In genomic region chr1:21916447-21917240, GRCh38 we compare ENCODE assay signal across 1 cellular context.
TF ChIP-seq lines count a peak whose summit lies in the region.

No MANE protein-coding gene starts in this region.

TF ChIP-seq in K562, 482 proteins besides CTCF, POLR2A, EP300 and RAD21 (continued from another document and continues in another):
- TF ChIP-seq EP400 (IDR thresholded peaks at IDR 0.05) = peak; percentile 22; the same call in 1 of the 2 replicates
- no peak for TF ChIP-seq CBX5 (IDR thresholded peaks at IDR 0.05; ENCODE audit: borderline replicate concordance, low read depth)
- TF ChIP-seq CGGBP1 (CRISPR knock-in tag; IDR thresholded peaks at IDR 0.05) = no peak
- peak; percentile 77; the same call in 1 of the 2 replicates for TF ChIP-seq RUNX1 (IDR thresholded peaks at IDR 0.05; ENCODE audit: low read depth)
- TF ChIP-seq HOMEZ (CRISPR knock-in tag; IDR thresholded peaks at IDR 0.05) = no peak
- TF ChIP-seq ZBTB49 (CRISPR knock-in tag; IDR thresholded peaks at IDR 0.05; ENCODE audit: borderline replicate concordance) = no peak
- TF ChIP-seq POLR2AphosphoS5 (IDR thresholded peaks at IDR 0.05; ENCODE audit: control insufficient read depth, insufficient read depth, low read depth, low read length) = peak; percentile 72
- no peak; the same call in 1 of the 2 replicates for TF ChIP-seq ADNP (tag; IDR thresholded peaks at IDR 0.05)
- TF ChIP-seq FOXM1 (IDR thresholded peaks at IDR 0.05; ENCODE audit: low read depth) = peak; percentile 72
- TF ChIP-seq FOXM1 (CRISPR knock-in tag; IDR thresholded peaks at IDR 0.05; ENCODE audit: low read depth) = no peak
- TF ChIP-seq GATAD2A (IDR thresholded peaks at IDR 0.05) = peak; percentile 90
- 0 out of 2 replicates have a peak, but pooled peaks have one; percentile 49 for TF ChIP-seq LCOR (CRISPR knock-in tag; IDR thresholded peaks at IDR 0.05)
- TF ChIP-seq BRD4 (IDR thresholded peaks at IDR 0.05) = no peak
- TF ChIP-seq NEUROD1 (IDR thresholded peaks at IDR 0.05; ENCODE audit: borderline replicate concordance, low read depth, low read length, partially characterized antibody) = peak; percentile 20
- TF ChIP-seq CREM (IDR thresholded peaks at IDR 0.05; ENCODE audit: low read depth) = peak; percentile 79
- no peak for TF ChIP-seq ZNF277 (CRISPR knock-in tag; IDR thresholded peaks at IDR 0.05; ENCODE audit: borderline replicate concordance)
- no peak for TF ChIP-seq SMAD2 (IDR thresholded peaks at IDR 0.05; ENCODE audit: low read depth, low read length)
- peak; percentile 94 for TF ChIP-seq HDAC2 (IDR thresholded peaks at IDR 0.05)
- peak in 1 of 2 experiments; percentile 60 for TF ChIP-seq E2F6 (IDR thresholded peaks at IDR 0.05; ENCODE audit: borderline replicate concordance in 1 of 2, extremely low read depth in 1 of 2, insufficient read depth in 1 of 2, insufficient read length in 1 of 2, low read depth in 1 of 2, low read length in 1 of 2, poor library complexity in 1 of 2, severe bottlenecking in 1 of 2)
- TF ChIP-seq ZBTB17 (CRISPR knock-in tag; IDR thresholded peaks at IDR 0.05) = 0 out of 2 replicates have a peak, but pooled peaks have one; percentile 49
- no peak for TF ChIP-seq TRIM25 (IDR thresholded peaks at IDR 0.05; ENCODE audit: borderline replicate concordance)
- TF ChIP-seq ZFP1 (CRISPR knock-in tag; IDR thresholded peaks at IDR 0.05) = no peak
- peak; percentile 95 to 97 for TF ChIP-seq KDM1A (IDR thresholded peaks at IDR 0.05)
- TF ChIP-seq SMAD3 (CRISPR knock-in tag; conservative IDR thresholded peaks at IDR 0.05) = peak; percentile 41; the same call in 1 of the 2 replicates
- peak; percentile 69 for TF ChIP-seq MTA2 (IDR thresholded peaks at IDR 0.05; ENCODE audit: low read depth)
- TF ChIP-seq ZFX (CRISPR knock-in tag; IDR thresholded peaks at IDR 0.05) = no peak
- 0 out of 2 replicates have a peak, but pooled peaks have one; percentile 45 for TF ChIP-seq ZKSCAN1 (IDR thresholded peaks at IDR 0.05; ENCODE audit: low read depth, low read length)
- TF ChIP-seq FOXA3 (CRISPR knock-in tag; conservative IDR thresholded peaks at IDR 0.05 in 1 of 2, IDR thresholded peaks at IDR 0.05 in 1 of 2) = peak; percentile 93 to 94
- TF ChIP-seq ZNF184 (CRISPR knock-in tag; IDR thresholded peaks at IDR 0.05) = no peak
- no peak for TF ChIP-seq TAF7 (tag; IDR thresholded peaks at IDR 0.05)
- TF ChIP-seq MAFF (IDR thresholded peaks at IDR 0.05; ENCODE audit: low read length) = no peak
- no peak for TF ChIP-seq CREB1 (IDR thresholded peaks at IDR 0.05)
- 0 out of 2 replicates have a peak, but pooled peaks have one; percentile 44 for TF ChIP-seq CREB1 (CRISPR knock-in tag; IDR thresholded peaks at IDR 0.05)
- peak; percentile 77; the same call in 1 of the 2 replicates for TF ChIP-seq CTBP1 (IDR thresholded peaks at IDR 0.05; ENCODE audit: borderline replicate concordance)
- TF ChIP-seq ZNF175 (CRISPR knock-in tag; IDR thresholded peaks at IDR 0.05; ENCODE audit: low read depth) = peak; percentile 76
- no peak for TF ChIP-seq ELK1 (CRISPR knock-in tag; IDR thresholded peaks at IDR 0.05)
- no peak for TF ChIP-seq PHF20 (IDR thresholded peaks at IDR 0.05; ENCODE audit: partially characterized antibody)
- TF ChIP-seq HSF4 (CRISPR knock-in tag; IDR thresholded peaks at IDR 0.05; ENCODE audit: borderline replicate concordance) = no peak
- peak; percentile 74 to 86; a peak in 3 of 4 replicates for TF ChIP-seq FOXK2 (conservative IDR thresholded peaks at IDR 0.05 in 1 of 2, IDR thresholded peaks at IDR 0.05 in 1 of 2; ENCODE audit: low read depth in 2 of 2)
- TF ChIP-seq HDAC3 (IDR thresholded peaks at IDR 0.05; ENCODE audit: borderline replicate concordance, partially characterized antibody) = no peak
- no peak for TF ChIP-seq CHD1 (IDR thresholded peaks at IDR 0.05; ENCODE audit: low read length)
- no peak for TF ChIP-seq MAFG (tag; conservative IDR thresholded peaks at IDR 0.05)
- no peak for TF ChIP-seq FOXJ3 (CRISPR knock-in tag; IDR thresholded peaks at IDR 0.05)
- TF ChIP-seq PBX2 (CRISPR knock-in tag; IDR thresholded peaks at IDR 0.05; ENCODE audit: low read depth) = no peak
- TF ChIP-seq PBX2 (tag; conservative IDR thresholded peaks at IDR 0.05; ENCODE audit: low read depth) = peak; percentile 91
- peak; percentile 20; the same call in 1 of the 2 replicates for TF ChIP-seq JUN (IDR thresholded peaks at IDR 0.05; ENCODE audit: borderline replicate concordance, low read depth, low read length)
- no peak for TF ChIP-seq JUN (CRISPR knock-in tag; IDR thresholded peaks at IDR 0.05; ENCODE audit: borderline replicate concordance)
- TF ChIP-seq OTX1 (CRISPR knock-in tag; IDR thresholded peaks at IDR 0.05) = no peak
- TF ChIP-seq BCOR (IDR thresholded peaks at IDR 0.05) = peak; percentile 75; the same call in 1 of the 2 replicates
- TF ChIP-seq ZNF395 (CRISPR knock-in tag; IDR thresholded peaks at IDR 0.05) = peak; percentile 93
- TF ChIP-seq PHB (CRISPR knock-in tag; IDR thresholded peaks at IDR 0.05) = no peak
- TF ChIP-seq ATF1 (CRISPR knock-in tag; IDR thresholded peaks at IDR 0.05) = no peak
- peak; percentile 35 for TF ChIP-seq ATF1 (tag; IDR thresholded peaks at IDR 0.05)
- TF ChIP-seq CHCHD3 (CRISPR knock-in tag; IDR thresholded peaks at IDR 0.05) = no peak
- peak; percentile 53; the same call in 1 of the 2 replicates for TF ChIP-seq JUND (IDR thresholded peaks at IDR 0.05; ENCODE audit: borderline replicate concordance, low read depth, low read length)
- TF ChIP-seq JUND (tag; IDR thresholded peaks at IDR 0.05; ENCODE audit: borderline replicate concordance, low read depth, low read length) = peak; percentile 71; the same call in 1 of the 3 replicates
- no peak for TF ChIP-seq ZNF133 (CRISPR knock-in tag; IDR thresholded peaks at IDR 0.05)
- no peak for TF ChIP-seq ZSCAN29 (IDR thresholded peaks at IDR 0.05)
- peak; percentile 49 for TF ChIP-seq SMAD1 (IDR thresholded peaks at IDR 0.05; ENCODE audit: low read depth, low read length, partially characterized antibody)
- TF ChIP-seq KAT7 (CRISPR knock-in tag; IDR thresholded peaks at IDR 0.05; ENCODE audit: borderline replicate concordance) = 0 out of 2 replicates have a peak, but pooled peaks have one; percentile 58
- TF ChIP-seq SIX5 (IDR thresholded peaks at IDR 0.05; ENCODE audit: borderline replicate concordance in 1 of 2, insufficient read depth in 1 of 2, low read depth in 1 of 2, low read length in 2 of 2) = no peak
- TF ChIP-seq CBX8 (IDR thresholded peaks at IDR 0.05; ENCODE audit: borderline replicate concordance, extremely low read depth, low read depth, low read length, poor library complexity, severe bottlenecking) = no peak
- TF ChIP-seq STAT5A (IDR thresholded peaks at IDR 0.05; ENCODE audit: borderline replicate concordance, low read length) = peak; percentile 68; the same call in 1 of the 2 replicates
- TF ChIP-seq ZNF212 (CRISPR knock-in tag; IDR thresholded peaks at IDR 0.05) = no peak
- no peak for TF ChIP-seq EZH2 (IDR thresholded peaks at IDR 0.05; ENCODE audit: borderline replicate concordance, low read depth, low read length)
- TF ChIP-seq GATA2 (CRISPR knock-in tag; IDR thresholded peaks at IDR 0.05) = peak; percentile 50; the same call in 1 of the 2 replicates
